Comparison of ENCODE assay signal across 8 cellular contexts in the genomic region with DNA sequence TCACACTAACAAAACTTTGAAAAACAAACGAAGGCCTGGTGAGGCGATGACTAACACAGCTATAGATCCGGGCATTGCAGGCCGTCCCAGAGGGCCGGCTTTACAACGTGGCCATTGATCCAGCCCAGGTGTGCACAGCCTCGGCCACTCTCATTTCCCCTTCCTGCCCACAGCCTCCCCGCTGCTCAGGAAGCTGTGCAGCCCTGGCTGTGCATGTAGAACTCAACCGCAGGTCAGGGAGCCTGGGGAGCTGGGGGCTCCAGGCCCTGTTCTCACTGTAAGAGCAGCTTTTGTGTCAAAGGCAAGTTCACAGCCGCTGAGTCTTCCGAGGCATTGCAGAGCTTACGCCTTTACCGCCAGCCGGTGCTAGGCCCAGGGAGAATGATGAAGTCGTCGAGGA.
DNase-seq lines count a peak whose midpoint lies in the region; ATAC-seq and TF ChIP-seq lines count a peak whose summit lies in the region.

No MANE protein-coding gene starts in this region.

- ATAC-seq in GM18499 (IDR thresholded peaks at IDR 0.05; ENCODE audit: insufficient read depth, unreplicated experiment) (peak; percentile 96), GM21737 (IDR thresholded peaks at IDR 0.05; ENCODE audit: unreplicated experiment) (peak; percentile 97)

- H3K36me3 Mint-ChIP-seq in neural progenitor cell: no peaks in the 10 kb centered on the region

- no peak overlapping the region for H3K27ac Mint-ChIP-seq in neural progenitor cell

- H3K9me3 ChIP-seq in neural progenitor cell (ENCODE audit: low read depth): no peaks in the 10 kb centered on the region

- H3K4me3 Mint-ChIP-seq in neural progenitor cell: no peak overlapping the region

- no peak overlapping the region for H3K4me3 ChIP-seq in neural progenitor cell

- H3K27ac ChIP-seq in neural progenitor cell: no peak overlapping the region

- DNase-seq in KG1 (lab: John Stamatoyannopoulos, UW) (peak; percentile 45), brain pericyte (ENCODE audit: low read depth, low spot score) (peak; percentile 66), neural progenitor cell (ENCODE audit: low spot score) (no peak), GDM1 (lab: John Stamatoyannopoulos, UW) (no peak), NCI-H1694 treated with DMSO at 0.1 percent for 48 hours (lab: John Stamatoyannopoulos, UW) (no peak)
- no peak for DNase-seq in stimulated activated CD4-positive, alpha-beta T cell treated with anti-CD3 and anti-CD28 coated beads, Interleukin-4, amount 100 ng/mL, for 24 hours

- no peak for TF ChIP-seq CTCF in neural progenitor cell (IDR thresholded peaks at IDR 0.05)

- H3K4me1 ChIP-seq in neural progenitor cell: peaks cover 21% of the 10 kb centered on the region

- peaks cover 19% of the 10 kb centered on the region for H3F3A ChIP-seq in neural progenitor cell (ENCODE audit: low read depth)

- H3K4me1 Mint-ChIP-seq in neural progenitor cell: peaks cover 38% of the 10 kb centered on the region

- no peak overlapping the region for H3K4me2 ChIP-seq in neural progenitor cell

- H3K27me3 ChIP-seq in neural progenitor cell: peaks cover 10% of the 10 kb centered on the region

- peaks cover 2% of the 10 kb centered on the region for H3K27me3 Mint-ChIP-seq in neural progenitor cell (ENCODE audit: insufficient read depth, low read depth)

- no peak overlapping the region for H3K9ac ChIP-seq in neural progenitor cell

- no peaks in the 10 kb centered on the region for H3K9me3 Mint-ChIP-seq in neural progenitor cell

- no peaks in the 10 kb centered on the region for H3K36me3 ChIP-seq in neural progenitor cell

- H4K20me1 ChIP-seq in neural progenitor cell (ENCODE audit: low read depth): peaks cover 6% of the 10 kb centered on the region

- no peaks in the 10 kb centered on the region for H3K79me2 ChIP-seq in neural progenitor cell (ENCODE audit: low read depth)

- no peak overlapping the region for H2AFZ ChIP-seq in neural progenitor cell (replicated peaks)

Comparison
In these comparisons a context has a peak if more than half of its experiments do, and no peak if none do; other contexts are left out.
1. DNase-seq: peak in KG1 (single experiment) and brain pericyte (single experiment); none in neural progenitor cell (single experiment), GDM1 (single experiment), stimulated activated CD4-positive, alpha-beta T cell treated with anti-CD3 and anti-CD28 coated beads, Interleukin-4, amount 100 ng/mL, for 24 hours (single experiment) and NCI-H1694 treated with DMSO at 0.1 percent for 48 hours (single experiment).